ENCODE assay signal across 9 cellular contexts in genomic region chr17:74211929-74212261, GRCh38. TPM values are rescaled to one million over a fixed set of nuclear protein-coding genes. Genes with fewer than 3 reads are reported as not detected.
A peak's percentile ranks its signal among the peaks of the same experiment; 100 is the strongest.
DNase-seq lines count a peak whose midpoint lies in the region; ATAC-seq and TF ChIP-seq lines count a peak whose summit lies in the region.
"Had no signal": no experiment of that assay in that cellular context is flagged by ENCODE, and none has a peak within 500 bp of the region (broad histone marks: within the 10 kb centered on the region; RNA-seq: fewer than 3 reads in every experiment).

No MANE protein-coding gene starts in this region.

- H3K79me2 ChIP-seq in Karpas-422 (ENCODE audit: low read length), result peaks cover 4% of the 10 kb centered on the region

- H3K4me3 ChIP-seq in BJ (ENCODE audit: low read depth, low read length) (peak overlapping the region; percentile 46), Karpas-422 (ENCODE audit: low read length) (no peak overlapping the region), choroid plexus epithelial cell (ENCODE audit: low read depth, low read length) (peak overlapping the region; percentile 71)
- H3K4me3 ChIP-seq: SJCRH30 had no signal

- H3K27me3 ChIP-seq in BJ (ENCODE audit: control insufficient read depth, insufficient read depth, low read length), result no peaks in the 10 kb centered on the region
- no peaks in the 10 kb centered on the region for H3K27me3 ChIP-seq in Karpas-422 (ENCODE audit: low read length)
- H3K27me3 ChIP-seq: SJCRH30 had no signal

- peaks cover 0 to 3% of the 10 kb centered on the region in 2 donors for H3K36me3 Mint-ChIP-seq in naive B cell

- DNase-seq in BJ (ENCODE audit: low read depth) (no peak), Karpas-422 (peak; percentile 59), choroid plexus epithelial cell (ENCODE audit: low read depth) (peak; percentile 38), naive B cell (no peak), NCI-H345 (lab: John Stamatoyannopoulos, UW) (no peak)
- DNase-seq: SJCRH30 had no signal

- H3K4me2 ChIP-seq in Karpas-422 (ENCODE audit: low read depth, low read length, poor library complexity, severe bottlenecking), result no peak overlapping the region

- CTCF ChIA-PET in BJ (lab: Yijun Ruan, JAX), result interaction anchor here (1.6 to 4.0 kb wide), 2 partner anchors 8 to 12 kb away, joined by 7 to 21 read pairs; partner anchors contain the start of gene RPL38

- peak overlapping the region in 2 of 6 donors; percentile 8 to 80 for H3K27ac Mint-ChIP-seq in naive B cell

- TF ChIP-seq CTCF in BJ (IDR thresholded peaks at IDR 0.05; ENCODE audit: insufficient read depth, low read depth, low read length) (no peak), choroid plexus epithelial cell (conservative IDR thresholded peaks at IDR 0.05; ENCODE audit: low read depth, low read length) (no peak)

- H3K9me3 ChIP-seq in Karpas-422 (ENCODE audit: low read length), result no peaks in the 10 kb centered on the region
- H3K9me3 ChIP-seq: SJCRH30 had no signal

- H3K27ac ChIP-seq in Karpas-422 (ENCODE audit: low read length), result no peak overlapping the region
- H3K27ac ChIP-seq: SJCRH30 had no signal

- H3K4me3 Mint-ChIP-seq in naive B cell, result peak overlapping the region; percentile 82 to 96 (median 90)

- H3K9me3 Mint-ChIP-seq in naive B cell, result no peaks in the 10 kb centered on the region

- H4K20me1 ChIP-seq in Karpas-422 (ENCODE audit: insufficient read depth, low read depth, low read length), result peaks cover 36% of the 10 kb centered on the region; the same call in 1 of the 2 replicates

- H3K36me3 ChIP-seq in BJ (ENCODE audit: control insufficient read depth, insufficient read depth, low read length) (peaks cover 8% of the 10 kb centered on the region), Karpas-422 (ENCODE audit: insufficient read depth, low read length) (peaks cover 18% of the 10 kb centered on the region; the same call in 1 of the 2 replicates)

- H3K4me1 Mint-ChIP-seq in naive B cell, result peaks cover 30 to 69% (median 51%) of the 10 kb centered on the region in 3 donors

- ATAC-seq in naive B cell (ENCODE audit: low read depth in 2 of 2) (no peak), GM18870 (IDR thresholded peaks at IDR 0.05; ENCODE audit: unreplicated experiment) (no peak), GM19328 (IDR thresholded peaks at IDR 0.05; ENCODE audit: unreplicated experiment) (no peak), GM18517 (IDR thresholded peaks at IDR 0.05; ENCODE audit: unreplicated experiment) (no peak)

- no peak overlapping the region for H2AFZ ChIP-seq in Karpas-422 (ENCODE audit: low read length)

- POLR2A ChIA-PET in BJ (lab: Charles Lee), result interaction anchor here (0.7 kb wide), 1 partner anchor 474 kb away, joined by 3 read pairs; no protein-coding TSS in a partner anchor

- H3K9me2 ChIP-seq in Karpas-422 (replicated peaks; ENCODE audit: insufficient read depth, low read length), result no peaks in the 10 kb centered on the region

- peaks cover 21% of the 10 kb centered on the region for H3K4me1 ChIP-seq in Karpas-422 (ENCODE audit: low read length)

- H3K9ac ChIP-seq in Karpas-422 (ENCODE audit: low read length), result no peak overlapping the region

- no peaks in the 10 kb centered on the region for H3K27me3 Mint-ChIP-seq in naive B cell

RNA-seq across cellular contexts. Expression of gene TTYH2, which starts 1.5 kb away (rescaled TPM):
- polyA plus RNA-seq in BJ (2011; rRNA removed), result 1.0 and 2.7 TPM in 2 replicates
- polyA minus RNA-seq in BJ (2011; rRNA and poly(A)+ RNA removed), result 1.1 and 4.1 TPM in 2 replicates
- 1.1 TPM in 1 of 2 replicates, not detected in the other for total RNA-seq in Karpas-422 (2014; rRNA removed; shearing (Covaris generic); ENCODE audit: low replicate concordance)
- 1 to 10 TPM in 4 of 6 donors, under 1 TPM in 2; 0.57 to 2.0 (median 1.1) TPM for polyA plus RNA-seq in naive B cell (ENCODE audit: low read depth in 6 of 6)

RNA-seq across cellular contexts. Expression of gene RPL38, which starts 8.4 kb away (rescaled TPM):
- polyA plus RNA-seq in BJ (2011; rRNA removed) (1,841 and 2,079 TPM in 2 replicates), naive B cell (ENCODE audit: low read depth in 6 of 6) (1,000 to 10,000 TPM; 1,035 to 2,004 (median 1,907) TPM)
- polyA minus RNA-seq in BJ (2011; rRNA and poly(A)+ RNA removed), result 279 and 306 TPM in 2 replicates
- total RNA-seq in Karpas-422 (2014; rRNA removed; shearing (Covaris generic); ENCODE audit: low replicate concordance), result 3,682 and 4,052 TPM in 2 replicates

Comparison
In these comparisons a context has a peak if more than half of its experiments do, and no peak if none do; other contexts are left out.
1. DNase-seq: peak in Karpas-422 (single experiment) and choroid plexus epithelial cell (single experiment); none in BJ (single experiment), naive B cell (single experiment) and NCI-H345 (single experiment).